In the genomic region with DNA sequence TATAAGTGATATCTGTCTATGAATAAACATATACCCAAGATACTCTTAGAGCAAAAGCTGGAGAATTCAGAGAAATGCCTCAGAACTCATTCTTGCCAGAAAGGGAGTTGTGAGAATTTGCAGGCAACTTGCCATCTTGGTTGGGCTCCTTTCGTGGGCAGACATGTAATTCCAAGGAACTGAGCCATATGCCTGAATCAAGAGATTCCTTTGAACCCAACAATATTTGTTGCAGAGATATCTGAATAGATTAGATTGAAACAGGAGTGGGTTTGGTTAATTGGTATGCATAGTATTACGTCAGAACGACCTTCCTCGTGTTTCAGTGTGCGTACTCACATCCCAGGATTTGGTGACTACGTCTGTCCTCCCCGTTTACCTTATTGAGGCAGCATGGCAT, we compare ENCODE assay signal across 25 cellular contexts.
DNase-seq lines count a peak whose midpoint lies in the region; ATAC-seq and TF ChIP-seq lines count a peak whose summit lies in the region.
"Had no signal": no experiment of that assay in that cellular context is flagged by ENCODE, and none has a peak within 500 bp of the region (broad histone marks: within the 10 kb centered on the region; RNA-seq: fewer than 3 reads in every experiment).

No MANE protein-coding gene starts in this region.

- ATAC-seq in PC-3 (no peak), HG02938 (IDR thresholded peaks at IDR 0.05; ENCODE audit: unreplicated experiment) (no peak), HG02981 (IDR thresholded peaks at IDR 0.05; ENCODE audit: unreplicated experiment) (no peak), HG02642 (IDR thresholded peaks at IDR 0.05; ENCODE audit: poor library complexity, unreplicated experiment) (no peak)
- ATAC-seq: activated naive CD8-positive, alpha-beta T cell treated with anti-CD3 and anti-CD28 coated beads, Interleukin-2, amount 50 U/mL, for 24 hours; gastroesophageal sphincter; natural killer cell treated with Interleukin-12 subunit alpha and Interleukin-12 subunit beta and Interleukin-15 and Interleukin-18, amount 100 ng/mL, for 72 hours; sciatic nerve; WTC11 had no signal

- H3K36me3 ChIP-seq in PC-3 (ENCODE audit: low read depth, low read length) (peaks cover 71% of the 10 kb centered on the region), osteoblast (ENCODE audit: insufficient read depth, low read length) (no peaks in the 10 kb centered on the region)

- H4K20me1 ChIP-seq in PC-3 (ENCODE audit: low read length): no peaks in the 10 kb centered on the region
- H4K20me1 ChIP-seq in osteoblast (ENCODE audit: insufficient read depth, low read length): no peaks in the 10 kb centered on the region

- H3F3A ChIP-seq in PC-3 (ENCODE audit: low read length, unreplicated experiment): no peaks in the 10 kb centered on the region

- no peak overlapping the region for H3K4me2 ChIP-seq in PC-3 (ENCODE audit: low read length)
- peak overlapping the region; percentile 18 for H3K4me2 ChIP-seq in osteoblast (ENCODE audit: insufficient read depth, low read length)

- DNase-seq in GM03348 (ENCODE audit: low spot score): peak; percentile 49
- peak; percentile 45 for DNase-seq in PC-3
- DNase-seq in dedifferentiated amniotic fluid mesenchymal stem cell (ENCODE audit: extremely low spot score): peak; percentile 28
- DNase-seq in osteoblast (ENCODE audit: insufficient read length, low spot score, missing footprints): no peak
- DNase-seq in midbrain (lab: John Stamatoyannopoulos, UW): no peak
- DNase-seq: activated CD4-positive, alpha-beta memory T cell treated with anti-CD3 and anti-CD28 coated beads for 36 hours; activated gamma-delta T cell; activated naive CD8-positive, alpha-beta T cell treated with anti-CD3 and anti-CD28 coated beads, Interleukin-2, amount 50 U/mL, for 24 hours; activated T-cell treated with anti-CD3 and anti-CD28 coated beads for 4 hours; caudate nucleus; COR-L47; NCI-H2107; NCI-H510A; RPMI8226; stimulated activated CD4-positive, alpha-beta T cell treated with anti-CD3 and anti-CD28 coated beads, Interleukin-15, amount 100 ng/mL, for 24 hours; trophoblast cell had no signal

- H3K4me3 ChIP-seq in PC-3 (ENCODE audit: low read length) (no peak overlapping the region), osteoblast (ENCODE audit: insufficient read depth, low read length) (no peak overlapping the region)
- H3K4me3 ChIP-seq: gastroesophageal sphincter, SK-N-MC had no signal

- BruUV-seq in PC-3 (replicated peaks; lab: Mats Ljungman, UMichigan): no TSS peak

- H3K9ac ChIP-seq in PC-3 (ENCODE audit: low read length): no peak overlapping the region
- H3K9ac ChIP-seq: parathyroid adenoma had no signal

- POLR2A ChIA-PET in PC-3 (lab: Charles Lee; ENCODE audit: unreplicated experiment): no interaction called here

- H3K79me2 ChIP-seq in PC-3 (ENCODE audit: low read length): peaks cover 82% of the 10 kb centered on the region
- peaks cover 5% of the 10 kb centered on the region for H3K79me2 ChIP-seq in osteoblast (ENCODE audit: insufficient read depth, low read length)
- H3K79me2 ChIP-seq: parathyroid adenoma had no signal

- H2AFZ ChIP-seq in PC-3 (ENCODE audit: low read length): no peak overlapping the region
- H2AFZ ChIP-seq in osteoblast (ENCODE audit: low read length): no peak overlapping the region
- H2AFZ ChIP-seq: parathyroid adenoma had no signal

- intact Hi-C loops in PC-3 (cut with micrococcal nuclease): no loop called here

- H3K4me1 ChIP-seq in PC-3 (ENCODE audit: insufficient read depth, low read length): peaks cover 13% of the 10 kb centered on the region
- peaks cover 23% of the 10 kb centered on the region for H3K4me1 ChIP-seq in osteoblast (ENCODE audit: insufficient read depth, low read length)
- H3K4me1 ChIP-seq: gastroesophageal sphincter, parathyroid adenoma had no signal

- TF ChIP-seq CTCF in PC-3 (conservative IDR thresholded peaks at IDR 0.05; ENCODE audit: low read depth, low read length) (no peak), osteoblast (IDR thresholded peaks at IDR 0.05; ENCODE audit: extremely low read depth, low read depth, low read length) (no peak)

- H3K27ac ChIP-seq in PC-3 (ENCODE audit: low read length) (no peak overlapping the region), osteoblast (ENCODE audit: low read depth, low read length) (peak overlapping the region; percentile 75)
- H3K27ac ChIP-seq: gastroesophageal sphincter, parathyroid adenoma, SK-N-MC had no signal

- CTCF ChIA-PET in PC-3 (lab: Charles Lee): no interaction called here

- H3K9me2 ChIP-seq in PC-3 (replicated peaks; ENCODE audit: low read length): no peaks in the 10 kb centered on the region

- H3K9me3 ChIP-seq in PC-3 (ENCODE audit: low read length) (no peaks in the 10 kb centered on the region), osteoblast (ENCODE audit: low read depth, low read length) (no peaks in the 10 kb centered on the region)

- no peaks in the 10 kb centered on the region for H3K27me3 ChIP-seq in PC-3 (ENCODE audit: low read length)
- H3K27me3 ChIP-seq in osteoblast (ENCODE audit: insufficient read depth, low read length): no peaks in the 10 kb centered on the region
- H3K27me3 ChIP-seq: gastroesophageal sphincter had no signal

Comparison
In these comparisons a context has a peak if more than half of its experiments do, and no peak if none do; other contexts are left out.
1. DNase-seq: peak in GM03348 (single experiment), PC-3 (single experiment) and dedifferentiated amniotic fluid mesenchymal stem cell (single experiment); none in osteoblast (single experiment) and midbrain (single experiment).